1 cellular context compared by ENCODE assay signal in the genomic region with DNA sequence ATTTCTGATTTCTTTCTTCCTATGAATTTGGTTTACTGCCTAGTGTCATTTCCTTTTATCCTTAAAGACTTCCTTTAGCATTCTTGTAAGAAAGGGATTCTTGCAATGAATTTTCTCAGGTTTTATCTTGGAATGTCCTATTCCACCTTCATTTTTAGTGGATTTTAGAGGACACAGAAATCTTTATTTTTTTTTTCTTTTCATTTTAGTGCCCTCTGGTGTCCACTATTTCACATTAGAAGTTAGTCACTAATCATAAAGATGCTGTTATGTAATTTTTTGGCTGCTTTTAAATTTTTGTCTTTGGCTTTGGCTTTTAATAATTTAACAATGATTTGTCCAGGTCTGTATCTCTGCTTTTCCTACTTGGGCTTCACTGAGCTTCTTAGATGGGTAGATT.
TF ChIP-seq lines count a peak whose summit lies in the region.

No MANE protein-coding gene starts in this region.

TF ChIP-seq in SK-N-SH, 30 proteins besides CTCF, POLR2A, EP300 and RAD21 (continued from another document):
- TF ChIP-seq, protein P1, sequence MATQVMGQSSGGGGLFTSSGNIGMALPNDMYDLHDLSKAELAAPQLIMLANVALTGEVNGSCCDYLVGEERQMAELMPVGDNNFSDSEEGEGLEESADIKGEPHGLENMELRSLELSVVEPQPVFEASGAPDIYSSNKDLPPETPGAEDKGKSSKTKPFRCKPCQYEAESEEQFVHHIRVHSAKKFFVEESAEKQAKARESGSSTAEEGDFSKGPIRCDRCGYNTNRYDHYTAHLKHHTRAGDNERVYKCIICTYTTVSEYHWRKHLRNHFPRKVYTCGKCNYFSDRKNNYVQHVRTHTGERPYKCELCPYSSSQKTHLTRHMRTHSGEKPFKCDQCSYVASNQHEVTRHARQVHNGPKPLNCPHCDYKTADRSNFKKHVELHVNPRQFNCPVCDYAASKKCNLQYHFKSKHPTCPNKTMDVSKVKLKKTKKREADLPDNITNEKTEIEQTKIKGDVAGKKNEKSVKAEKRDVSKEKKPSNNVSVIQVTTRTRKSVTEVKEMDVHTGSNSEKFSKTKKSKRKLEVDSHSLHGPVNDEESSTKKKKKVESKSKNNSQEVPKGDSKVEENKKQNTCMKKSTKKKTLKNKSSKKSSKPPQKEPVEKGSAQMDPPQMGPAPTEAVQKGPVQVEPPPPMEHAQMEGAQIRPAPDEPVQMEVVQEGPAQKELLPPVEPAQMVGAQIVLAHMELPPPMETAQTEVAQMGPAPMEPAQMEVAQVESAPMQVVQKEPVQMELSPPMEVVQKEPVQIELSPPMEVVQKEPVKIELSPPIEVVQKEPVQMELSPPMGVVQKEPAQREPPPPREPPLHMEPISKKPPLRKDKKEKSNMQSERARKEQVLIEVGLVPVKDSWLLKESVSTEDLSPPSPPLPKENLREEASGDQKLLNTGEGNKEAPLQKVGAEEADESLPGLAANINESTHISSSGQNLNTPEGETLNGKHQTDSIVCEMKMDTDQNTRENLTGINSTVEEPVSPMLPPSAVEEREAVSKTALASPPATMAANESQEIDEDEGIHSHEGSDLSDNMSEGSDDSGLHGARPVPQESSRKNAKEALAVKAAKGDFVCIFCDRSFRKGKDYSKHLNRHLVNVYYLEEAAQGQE (IDR thresholded peaks at IDR 0.05; ENCODE audit: low read depth, low read length), result no peak
- no peak for TF ChIP-seq CHD2 (IDR thresholded peaks at IDR 0.05; ENCODE audit: low read length, partially characterized antibody)
- no peak for TF ChIP-seq TAF1 (IDR thresholded peaks at IDR 0.05; ENCODE audit: borderline replicate concordance, low read depth, low read length)
- no peak for TF ChIP-seq FOSL2 (IDR thresholded peaks at IDR 0.05; ENCODE audit: borderline replicate concordance, low read depth)
- no peak for TF ChIP-seq FOXM1 (IDR thresholded peaks at IDR 0.05; ENCODE audit: low read depth)
- TF ChIP-seq, protein P2, sequence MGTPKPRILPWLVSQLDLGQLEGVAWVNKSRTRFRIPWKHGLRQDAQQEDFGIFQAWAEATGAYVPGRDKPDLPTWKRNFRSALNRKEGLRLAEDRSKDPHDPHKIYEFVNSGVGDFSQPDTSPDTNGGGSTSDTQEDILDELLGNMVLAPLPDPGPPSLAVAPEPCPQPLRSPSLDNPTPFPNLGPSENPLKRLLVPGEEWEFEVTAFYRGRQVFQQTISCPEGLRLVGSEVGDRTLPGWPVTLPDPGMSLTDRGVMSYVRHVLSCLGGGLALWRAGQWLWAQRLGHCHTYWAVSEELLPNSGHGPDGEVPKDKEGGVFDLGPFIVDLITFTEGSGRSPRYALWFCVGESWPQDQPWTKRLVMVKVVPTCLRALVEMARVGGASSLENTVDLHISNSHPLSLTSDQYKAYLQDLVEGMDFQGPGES (IDR thresholded peaks at IDR 0.05; ENCODE audit: low read depth, low read length), result no peak
- TF ChIP-seq RXRA (IDR thresholded peaks at IDR 0.05; ENCODE audit: borderline replicate concordance, low read depth), result no peak
- no peak for TF ChIP-seq YY1 (IDR thresholded peaks at IDR 0.05; ENCODE audit: low read depth)
- no peak for TF ChIP-seq SIN3A (IDR thresholded peaks at IDR 0.05; ENCODE audit: borderline replicate concordance, low read depth, low read length)
